Comparison of ENCODE assay signal across 13 cellular contexts in the genomic region with DNA sequence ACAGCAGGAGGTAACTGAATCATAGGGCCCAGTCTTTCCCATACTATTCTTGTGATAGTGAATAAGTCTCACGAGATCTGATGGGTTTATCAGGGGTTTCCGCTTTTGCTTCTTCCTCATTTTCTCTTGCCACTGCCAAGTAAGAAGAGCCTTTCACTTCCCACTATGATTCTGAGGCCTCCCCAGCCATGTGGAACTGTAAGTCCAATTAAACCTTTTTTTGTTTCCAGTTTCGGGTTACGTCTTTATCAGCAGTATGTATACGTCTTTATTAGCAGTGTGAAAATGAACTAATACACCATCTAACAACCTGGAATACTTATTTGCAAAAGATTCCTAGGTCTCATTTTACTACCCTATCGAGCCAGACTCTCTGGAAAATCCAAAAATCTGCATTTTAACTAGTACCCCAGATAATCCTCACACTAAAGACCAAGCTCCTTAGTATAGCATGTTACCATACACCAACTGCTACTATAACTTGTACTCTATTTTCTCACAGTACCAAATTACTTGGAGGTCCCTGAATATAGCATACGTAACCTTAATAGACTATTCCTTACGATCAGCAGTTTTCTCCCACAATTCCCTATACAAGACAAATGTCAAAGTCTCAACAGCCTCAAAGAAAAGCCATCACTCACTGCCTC. TPM values are rescaled to one million over a fixed set of nuclear protein-coding genes. Genes with fewer than 3 reads are reported as not detected.
DNase-seq lines count a peak whose midpoint lies in the region; ATAC-seq, FAIRE-seq and TF ChIP-seq lines count a peak whose summit lies in the region.
"Had no signal": no experiment of that assay in that cellular context is flagged by ENCODE, and none has a peak within 500 bp of the region (broad histone marks: within the 10 kb centered on the region; RNA-seq: fewer than 3 reads in every experiment).

No MANE protein-coding gene starts in this region.

- no peak overlapping the region for H2AFZ ChIP-seq in OCI-LY3 (ENCODE audit: low read depth, low read length)

- H3K36me3 ChIP-seq in OCI-LY3 (replicated peaks; ENCODE audit: low read depth, low read length) (peaks cover 85% of the 10 kb centered on the region), small intestine (ENCODE audit: control insufficient read depth in 2 of 2, insufficient read depth in 2 of 2, low read length in 2 of 2) (peaks cover 8 to 9% of the 10 kb centered on the region in 2 donors)

- H3K4me2 ChIP-seq in OCI-LY3 (ENCODE audit: low read length) = peak overlapping the region; percentile 61

- peak overlapping the region; percentile 76 for H3K27ac ChIP-seq in OCI-LY3 (ENCODE audit: low read length)
- no peak overlapping the region for H3K27ac ChIP-seq in small intestine (ENCODE audit: low read depth in 1 of 2, low read length in 1 of 2)
- H3K27ac ChIP-seq: suprapubic skin had no signal

- intact Hi-C loops in Right ventricle myocardium superior (cut with DNase I) = no loop called here

- H3K79me2 ChIP-seq in OCI-LY3 (ENCODE audit: low read length) = peaks cover 75% of the 10 kb centered on the region

- no peak for TF ChIP-seq CTCF in OCI-LY3 (IDR thresholded peaks at IDR 0.05; ENCODE audit: low read depth, low read length)

- peak overlapping the region; percentile 30 for H3K4me3 ChIP-seq in OCI-LY3 (ENCODE audit: low read length)
- no peak overlapping the region for H3K4me3 ChIP-seq in small intestine (ENCODE audit: low read depth in 1 of 2, low read length in 2 of 2)
- H3K4me3 ChIP-seq: suprapubic skin had no signal

- DNase-seq in pons (ENCODE audit: low spot score) (peak; percentile 68), Right ventricle myocardium superior (no peak), NCI-H526 (lab: John Stamatoyannopoulos, UW) (no peak), NCI-H748 treated with DMSO at 0.1 percent for 48 hours (lab: John Stamatoyannopoulos, UW) (no peak), small intestine (no peak)
- DNase-seq: activated CD4-positive, CD25-positive, alpha-beta regulatory T cell; caudate nucleus; kidney glomerular epithelial cell had no signal

- H3K27me3 ChIP-seq in OCI-LY3 (ENCODE audit: low read depth, low read length) (no peaks in the 10 kb centered on the region), small intestine (ENCODE audit: control insufficient read depth in 2 of 2, insufficient read depth in 2 of 2, low read length in 2 of 2) (no peaks in the 10 kb centered on the region)
- H3K27me3 ChIP-seq: suprapubic skin had no signal

- FAIRE-seq in small intestine (lab: Jason Lieb, UNC) = no peak
- FAIRE-seq: RCC 7860 had no signal

- peaks cover 10% of the 10 kb centered on the region; the same call in 1 of the 2 replicates for H3K9me3 ChIP-seq in OCI-LY3 (ENCODE audit: insufficient read depth, low read length)
- H3K9me3 ChIP-seq in small intestine (ENCODE audit: control insufficient read depth, low read depth) = no peaks in the 10 kb centered on the region
- H3K9me3 ChIP-seq: suprapubic skin had no signal

- WGBS in small intestine, 3 donors = 75 to 79% (median 79%) methylated on average over 8 of the region's 8 CpGs

- no peak overlapping the region for H3K9ac ChIP-seq in OCI-LY3 (ENCODE audit: low read length)

- H4K20me1 ChIP-seq in OCI-LY3 (ENCODE audit: insufficient read depth, low read length) = peaks cover 67% of the 10 kb centered on the region

- H3K4me1 ChIP-seq in OCI-LY3 (ENCODE audit: low read length) = peaks cover 23% of the 10 kb centered on the region
- no peaks in the 10 kb centered on the region for H3K4me1 ChIP-seq in small intestine (ENCODE audit: control insufficient read depth in 2 of 2, insufficient read depth in 1 of 2, low read depth in 1 of 2, low read length in 1 of 2)
- H3K4me1 ChIP-seq: suprapubic skin had no signal

- ATAC-seq in GM18858 (IDR thresholded peaks at IDR 0.05; ENCODE audit: unreplicated experiment) (peak; percentile 52), HG02884 (IDR thresholded peaks at IDR 0.05; ENCODE audit: unreplicated experiment) (peak; percentile 59), Right ventricle myocardium superior (ENCODE audit: poor library complexity) (no peak)

RNA-seq across cellular contexts. Expression of gene GTF2A1, which starts 11.4 kb away (rescaled TPM):
- 17.1 TPM for total RNA-seq in Right ventricle myocardium superior
- polyA plus RNA-seq in small intestine = 1 to 10 TPM; 4.9 to 8.7 (median 7.0) TPM
